In the genomic region with DNA sequence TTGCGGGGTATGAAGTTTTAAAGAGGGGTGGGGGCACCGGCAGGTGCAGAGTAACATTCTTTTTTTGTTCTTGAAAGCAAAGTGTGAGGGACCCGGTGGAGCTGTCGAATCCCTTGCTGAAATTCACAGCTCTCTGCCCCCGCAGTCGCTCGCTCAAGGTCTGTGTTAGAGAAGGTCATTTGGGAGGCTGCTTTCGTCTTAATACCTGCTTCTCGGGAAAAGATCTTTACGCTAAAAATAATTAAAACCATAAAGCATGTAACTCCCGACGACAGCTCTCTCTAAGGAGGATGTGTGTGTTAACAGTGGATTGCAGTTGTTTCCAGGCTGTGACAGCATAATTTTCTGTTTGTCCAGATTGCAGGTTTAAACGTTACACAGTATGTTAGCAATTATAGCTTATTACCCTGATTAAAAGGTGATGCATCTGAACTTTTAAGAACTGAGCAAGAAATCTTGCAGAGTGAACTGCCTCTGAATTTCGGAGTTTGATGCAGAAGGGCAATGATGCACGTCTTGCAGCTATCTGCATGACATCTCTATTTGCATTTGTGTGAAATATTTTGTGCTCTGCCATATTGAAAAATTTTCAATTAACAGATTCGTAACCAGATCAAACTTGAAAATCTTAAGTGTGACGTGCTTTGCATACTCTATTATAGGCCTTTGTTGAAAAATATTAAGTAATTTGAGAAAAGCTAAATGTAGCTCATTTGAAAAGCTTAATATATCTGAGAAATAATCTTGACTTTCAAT, we compare ENCODE assay signal across 8 cellular contexts. TPM values are rescaled to one million over a fixed set of nuclear protein-coding genes. Genes with fewer than 3 reads are reported as not detected.
DNase-seq lines count a peak whose midpoint lies in the region; ATAC-seq and TF ChIP-seq lines count a peak whose summit lies in the region.

No MANE protein-coding gene starts in this region.

- peaks cover 7% of the 10 kb centered on the region for H3K4me1 ChIP-seq in lower lobe of right lung
- peaks cover 6% of the 10 kb centered on the region for H3K4me1 ChIP-seq in vagina

- H3K36me3 ChIP-seq in lower lobe of right lung (no peaks in the 10 kb centered on the region), vagina (no peaks in the 10 kb centered on the region)

- no peak for ATAC-seq in lower lobe of right lung
- ATAC-seq in HG02973 (IDR thresholded peaks at IDR 0.05; ENCODE audit: unreplicated experiment): no peak
- no peak for ATAC-seq in GM18511 (IDR thresholded peaks at IDR 0.05; ENCODE audit: unreplicated experiment)

- TF ChIP-seq POLR2A in vagina (IDR thresholded peaks at IDR 0.05): no peak

- DNase-seq in stimulated activated CD4-positive, alpha-beta T cell treated with anti-CD3 and anti-CD28 coated beads, Interleukin-15, amount 100 ng/mL, for 24 hours: peak; percentile 4
- no peak for DNase-seq in stimulated activated CD4-positive, alpha-beta T cell treated with anti-CD3 and anti-CD28 coated beads, Interleukin-4, amount 100 ng/mL, for 4 hours
- DNase-seq in astrocyte of the hippocampus (ENCODE audit: low read depth, low spot score) (peak; percentile 20), lower lobe of right lung (no peak), vagina (ENCODE audit: extremely low spot score in 2 of 2) (no peak), NCI-H2029 (lab: John Stamatoyannopoulos, UW) (no peak)

- H3K4me3 ChIP-seq in lower lobe of right lung (peak overlapping the region; percentile 46), vagina (peak overlapping the region; percentile 35 to 54)

- H3K27ac ChIP-seq in lower lobe of right lung (no peak overlapping the region), vagina (no peak overlapping the region)

- H3K27me3 ChIP-seq in lower lobe of right lung (ENCODE audit: low read depth): peaks cover 47% of the 10 kb centered on the region
- H3K27me3 ChIP-seq in vagina: peaks cover 5% of the 10 kb centered on the region

- TF ChIP-seq CTCF in lower lobe of right lung (IDR thresholded peaks at IDR 0.05) (no peak), vagina (IDR thresholded peaks at IDR 0.05) (no peak)

- H3K9me3 ChIP-seq in lower lobe of right lung: no peaks in the 10 kb centered on the region
- no peaks in the 10 kb centered on the region for H3K9me3 ChIP-seq in vagina

- intact Hi-C loops in lower lobe of right lung (cut with DNase I): no loop called here
- intact Hi-C loops in vagina (cut with DNase I): no loop called here

RNA-seq across cellular contexts. Expression of a gene that starts 1.0 kb away (rescaled TPM):
- 14.6 TPM for total RNA-seq in lower lobe of right lung
- 18.4 TPM for total RNA-seq in vagina

Comparison
In these comparisons a context has a peak if more than half of its experiments do, and no peak if none do; other contexts are left out.
1. DNase-seq: peak in stimulated activated CD4-positive, alpha-beta T cell treated with anti-CD3 and anti-CD28 coated beads, Interleukin-15, amount 100 ng/mL, for 24 hours (single experiment) and astrocyte of the hippocampus (single experiment); none in stimulated activated CD4-positive, alpha-beta T cell treated with anti-CD3 and anti-CD28 coated beads, Interleukin-4, amount 100 ng/mL, for 4 hours (0 of 2), lower lobe of right lung (single experiment), vagina (0 of 2) and NCI-H2029 (single experiment).